Comparison of ENCODE assay signal across 1 cellular context in the genomic region with DNA sequence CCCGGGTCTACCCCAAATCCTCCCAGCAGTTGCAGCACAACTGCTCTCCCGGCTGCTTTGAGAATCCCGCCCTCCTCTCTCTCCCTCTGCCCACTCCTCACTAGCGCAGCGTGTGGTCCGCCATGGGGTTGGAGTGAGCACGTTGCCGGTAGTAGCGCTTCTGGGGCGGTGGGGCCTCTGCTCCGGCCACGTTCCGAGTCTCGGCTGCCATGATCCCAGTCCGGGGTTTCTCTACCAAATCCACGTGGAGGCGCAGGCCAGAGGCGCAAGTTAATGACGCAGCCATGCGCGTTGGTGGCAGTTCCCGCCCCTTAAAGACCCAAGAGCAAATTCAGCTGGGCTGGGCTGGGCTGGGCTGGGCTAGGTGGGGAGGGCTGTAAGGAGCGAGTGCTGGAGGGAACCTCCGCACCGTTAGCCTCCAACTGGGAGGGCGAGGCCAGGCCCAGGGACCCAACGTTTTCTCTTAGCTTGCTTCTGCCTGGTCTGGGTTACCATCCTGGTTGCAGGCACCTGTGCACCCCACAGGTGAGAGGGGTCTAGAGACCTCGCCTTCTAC.
TF ChIP-seq lines count a peak whose summit lies in the region.

A gene (minus strand): TSS at position 233 of the 556 bp plus-strand sequence. CDS start 22 bp downstream, at position 211.

TF ChIP-seq in K562, 482 proteins besides CTCF, POLR2A, EP300 and RAD21 (continued from another document and continues in another):
- TF ChIP-seq CHD1 (IDR thresholded peaks at IDR 0.05; ENCODE audit: low read length) (peak; percentile 55), ZNF174 (CRISPR knock-in tag; IDR thresholded peaks at IDR 0.05) (no peak), ZNF12 (CRISPR knock-in tag; IDR thresholded peaks at IDR 0.05) (0 out of 2 replicates have a peak, but pooled peaks have one; percentile 29), ZNF431 (CRISPR knock-in tag; IDR thresholded peaks at IDR 0.05) (no peak; the same call in 1 of the 2 replicates), TBL1XR1 (IDR thresholded peaks at IDR 0.05; ENCODE audit: low read length in 2 of 2) (peak in 1 of 2 experiments; percentile 49; a peak in 1 of 4 replicates), HNRNPLL (IDR thresholded peaks at IDR 0.05; ENCODE audit: low read depth, low read length, poor library complexity, severe bottlenecking) (peak; percentile 84), C11orf30 (IDR thresholded peaks at IDR 0.05; ENCODE audit: low read depth) (peak; percentile 97), ZNF589 (CRISPR knock-in tag; IDR thresholded peaks at IDR 0.05; ENCODE audit: low read depth) (peak; percentile 39; the same call in 1 of the 2 replicates), POLR2G (IDR thresholded peaks at IDR 0.05; ENCODE audit: low read depth, low read length) (peak; percentile 96), L3MBTL2 (IDR thresholded peaks at IDR 0.05) (peak; percentile 76), ZFP1 (CRISPR knock-in tag; IDR thresholded peaks at IDR 0.05) (no peak), RCOR1 (IDR thresholded peaks at IDR 0.05; ENCODE audit: borderline replicate concordance in 1 of 2, low read depth in 2 of 2, low read length in 2 of 2) (0 out of 4 replicates have a peak, but pooled peaks of 1 of the 2 experiments have one; percentile 10), KDM2B (CRISPR knock-in tag; IDR thresholded peaks at IDR 0.05) (no peak), SMARCE1 (IDR thresholded peaks at IDR 0.05) (no peak), ZNF778 (CRISPR knock-in tag; IDR thresholded peaks at IDR 0.05) (no peak), ZNF766 (CRISPR knock-in tag; conservative IDR thresholded peaks at IDR 0.05) (no peak)
- TF ChIP-seq, protein P1, sequence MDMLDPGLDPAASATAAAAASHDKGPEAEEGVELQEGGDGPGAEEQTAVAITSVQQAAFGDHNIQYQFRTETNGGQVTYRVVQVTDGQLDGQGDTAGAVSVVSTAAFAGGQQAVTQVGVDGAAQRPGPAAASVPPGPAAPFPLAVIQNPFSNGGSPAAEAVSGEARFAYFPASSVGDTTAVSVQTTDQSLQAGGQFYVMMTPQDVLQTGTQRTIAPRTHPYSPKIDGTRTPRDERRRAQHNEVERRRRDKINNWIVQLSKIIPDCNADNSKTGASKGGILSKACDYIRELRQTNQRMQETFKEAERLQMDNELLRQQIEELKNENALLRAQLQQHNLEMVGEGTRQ (CRISPR knock-in tag; IDR thresholded peaks at IDR 0.05), result no peak
- TF ChIP-seq, protein P2, sequence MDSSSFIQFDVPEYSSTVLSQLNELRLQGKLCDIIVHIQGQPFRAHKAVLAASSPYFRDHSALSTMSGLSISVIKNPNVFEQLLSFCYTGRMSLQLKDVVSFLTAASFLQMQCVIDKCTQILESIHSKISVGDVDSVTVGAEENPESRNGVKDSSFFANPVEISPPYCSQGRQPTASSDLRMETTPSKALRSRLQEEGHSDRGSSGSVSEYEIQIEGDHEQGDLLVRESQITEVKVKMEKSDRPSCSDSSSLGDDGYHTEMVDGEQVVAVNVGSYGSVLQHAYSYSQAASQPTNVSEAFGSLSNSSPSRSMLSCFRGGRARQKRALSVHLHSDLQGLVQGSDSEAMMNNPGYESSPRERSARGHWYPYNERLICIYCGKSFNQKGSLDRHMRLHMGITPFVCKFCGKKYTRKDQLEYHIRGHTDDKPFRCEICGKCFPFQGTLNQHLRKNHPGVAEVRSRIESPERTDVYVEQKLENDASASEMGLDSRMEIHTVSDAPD (CRISPR knock-in tag; IDR thresholded peaks at IDR 0.05), result no peak
- TF ChIP-seq, protein P3, sequence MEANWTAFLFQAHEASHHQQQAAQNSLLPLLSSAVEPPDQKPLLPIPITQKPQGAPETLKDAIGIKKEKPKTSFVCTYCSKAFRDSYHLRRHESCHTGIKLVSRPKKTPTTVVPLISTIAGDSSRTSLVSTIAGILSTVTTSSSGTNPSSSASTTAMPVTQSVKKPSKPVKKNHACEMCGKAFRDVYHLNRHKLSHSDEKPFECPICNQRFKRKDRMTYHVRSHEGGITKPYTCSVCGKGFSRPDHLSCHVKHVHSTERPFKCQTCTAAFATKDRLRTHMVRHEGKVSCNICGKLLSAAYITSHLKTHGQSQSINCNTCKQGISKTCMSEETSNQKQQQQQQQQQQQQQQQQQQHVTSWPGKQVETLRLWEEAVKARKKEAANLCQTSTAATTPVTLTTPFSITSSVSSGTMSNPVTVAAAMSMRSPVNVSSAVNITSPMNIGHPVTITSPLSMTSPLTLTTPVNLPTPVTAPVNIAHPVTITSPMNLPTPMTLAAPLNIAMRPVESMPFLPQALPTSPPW (CRISPR knock-in tag; IDR thresholded peaks at IDR 0.05), result peak; percentile 86
- TF ChIP-seq, protein P4, sequence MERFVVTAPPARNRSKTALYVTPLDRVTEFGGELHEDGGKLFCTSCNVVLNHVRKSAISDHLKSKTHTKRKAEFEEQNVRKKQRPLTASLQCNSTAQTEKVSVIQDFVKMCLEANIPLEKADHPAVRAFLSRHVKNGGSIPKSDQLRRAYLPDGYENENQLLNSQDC (CRISPR knock-in tag; IDR thresholded peaks at IDR 0.05), result no peak
- TF ChIP-seq, protein P5, sequence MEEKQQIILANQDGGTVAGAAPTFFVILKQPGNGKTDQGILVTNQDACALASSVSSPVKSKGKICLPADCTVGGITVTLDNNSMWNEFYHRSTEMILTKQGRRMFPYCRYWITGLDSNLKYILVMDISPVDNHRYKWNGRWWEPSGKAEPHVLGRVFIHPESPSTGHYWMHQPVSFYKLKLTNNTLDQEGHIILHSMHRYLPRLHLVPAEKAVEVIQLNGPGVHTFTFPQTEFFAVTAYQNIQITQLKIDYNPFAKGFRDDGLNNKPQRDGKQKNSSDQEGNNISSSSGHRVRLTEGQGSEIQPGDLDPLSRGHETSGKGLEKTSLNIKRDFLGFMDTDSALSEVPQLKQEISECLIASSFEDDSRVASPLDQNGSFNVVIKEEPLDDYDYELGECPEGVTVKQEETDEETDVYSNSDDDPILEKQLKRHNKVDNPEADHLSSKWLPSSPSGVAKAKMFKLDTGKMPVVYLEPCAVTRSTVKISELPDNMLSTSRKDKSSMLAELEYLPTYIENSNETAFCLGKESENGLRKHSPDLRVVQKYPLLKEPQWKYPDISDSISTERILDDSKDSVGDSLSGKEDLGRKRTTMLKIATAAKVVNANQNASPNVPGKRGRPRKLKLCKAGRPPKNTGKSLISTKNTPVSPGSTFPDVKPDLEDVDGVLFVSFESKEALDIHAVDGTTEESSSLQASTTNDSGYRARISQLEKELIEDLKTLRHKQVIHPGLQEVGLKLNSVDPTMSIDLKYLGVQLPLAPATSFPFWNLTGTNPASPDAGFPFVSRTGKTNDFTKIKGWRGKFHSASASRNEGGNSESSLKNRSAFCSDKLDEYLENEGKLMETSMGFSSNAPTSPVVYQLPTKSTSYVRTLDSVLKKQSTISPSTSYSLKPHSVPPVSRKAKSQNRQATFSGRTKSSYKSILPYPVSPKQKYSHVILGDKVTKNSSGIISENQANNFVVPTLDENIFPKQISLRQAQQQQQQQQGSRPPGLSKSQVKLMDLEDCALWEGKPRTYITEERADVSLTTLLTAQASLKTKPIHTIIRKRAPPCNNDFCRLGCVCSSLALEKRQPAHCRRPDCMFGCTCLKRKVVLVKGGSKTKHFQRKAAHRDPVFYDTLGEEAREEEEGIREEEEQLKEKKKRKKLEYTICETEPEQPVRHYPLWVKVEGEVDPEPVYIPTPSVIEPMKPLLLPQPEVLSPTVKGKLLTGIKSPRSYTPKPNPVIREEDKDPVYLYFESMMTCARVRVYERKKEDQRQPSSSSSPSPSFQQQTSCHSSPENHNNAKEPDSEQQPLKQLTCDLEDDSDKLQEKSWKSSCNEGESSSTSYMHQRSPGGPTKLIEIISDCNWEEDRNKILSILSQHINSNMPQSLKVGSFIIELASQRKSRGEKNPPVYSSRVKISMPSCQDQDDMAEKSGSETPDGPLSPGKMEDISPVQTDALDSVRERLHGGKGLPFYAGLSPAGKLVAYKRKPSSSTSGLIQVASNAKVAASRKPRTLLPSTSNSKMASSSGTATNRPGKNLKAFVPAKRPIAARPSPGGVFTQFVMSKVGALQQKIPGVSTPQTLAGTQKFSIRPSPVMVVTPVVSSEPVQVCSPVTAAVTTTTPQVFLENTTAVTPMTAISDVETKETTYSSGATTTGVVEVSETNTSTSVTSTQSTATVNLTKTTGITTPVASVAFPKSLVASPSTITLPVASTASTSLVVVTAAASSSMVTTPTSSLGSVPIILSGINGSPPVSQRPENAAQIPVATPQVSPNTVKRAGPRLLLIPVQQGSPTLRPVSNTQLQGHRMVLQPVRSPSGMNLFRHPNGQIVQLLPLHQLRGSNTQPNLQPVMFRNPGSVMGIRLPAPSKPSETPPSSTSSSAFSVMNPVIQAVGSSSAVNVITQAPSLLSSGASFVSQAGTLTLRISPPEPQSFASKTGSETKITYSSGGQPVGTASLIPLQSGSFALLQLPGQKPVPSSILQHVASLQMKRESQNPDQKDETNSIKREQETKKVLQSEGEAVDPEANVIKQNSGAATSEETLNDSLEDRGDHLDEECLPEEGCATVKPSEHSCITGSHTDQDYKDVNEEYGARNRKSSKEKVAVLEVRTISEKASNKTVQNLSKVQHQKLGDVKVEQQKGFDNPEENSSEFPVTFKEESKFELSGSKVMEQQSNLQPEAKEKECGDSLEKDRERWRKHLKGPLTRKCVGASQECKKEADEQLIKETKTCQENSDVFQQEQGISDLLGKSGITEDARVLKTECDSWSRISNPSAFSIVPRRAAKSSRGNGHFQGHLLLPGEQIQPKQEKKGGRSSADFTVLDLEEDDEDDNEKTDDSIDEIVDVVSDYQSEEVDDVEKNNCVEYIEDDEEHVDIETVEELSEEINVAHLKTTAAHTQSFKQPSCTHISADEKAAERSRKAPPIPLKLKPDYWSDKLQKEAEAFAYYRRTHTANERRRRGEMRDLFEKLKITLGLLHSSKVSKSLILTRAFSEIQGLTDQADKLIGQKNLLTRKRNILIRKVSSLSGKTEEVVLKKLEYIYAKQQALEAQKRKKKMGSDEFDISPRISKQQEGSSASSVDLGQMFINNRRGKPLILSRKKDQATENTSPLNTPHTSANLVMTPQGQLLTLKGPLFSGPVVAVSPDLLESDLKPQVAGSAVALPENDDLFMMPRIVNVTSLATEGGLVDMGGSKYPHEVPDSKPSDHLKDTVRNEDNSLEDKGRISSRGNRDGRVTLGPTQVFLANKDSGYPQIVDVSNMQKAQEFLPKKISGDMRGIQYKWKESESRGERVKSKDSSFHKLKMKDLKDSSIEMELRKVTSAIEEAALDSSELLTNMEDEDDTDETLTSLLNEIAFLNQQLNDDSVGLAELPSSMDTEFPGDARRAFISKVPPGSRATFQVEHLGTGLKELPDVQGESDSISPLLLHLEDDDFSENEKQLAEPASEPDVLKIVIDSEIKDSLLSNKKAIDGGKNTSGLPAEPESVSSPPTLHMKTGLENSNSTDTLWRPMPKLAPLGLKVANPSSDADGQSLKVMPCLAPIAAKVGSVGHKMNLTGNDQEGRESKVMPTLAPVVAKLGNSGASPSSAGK (IDR thresholded peaks at IDR 0.05), result peak; percentile 49; the same call in 1 of the 2 replicates
- TF ChIP-seq, protein P6, sequence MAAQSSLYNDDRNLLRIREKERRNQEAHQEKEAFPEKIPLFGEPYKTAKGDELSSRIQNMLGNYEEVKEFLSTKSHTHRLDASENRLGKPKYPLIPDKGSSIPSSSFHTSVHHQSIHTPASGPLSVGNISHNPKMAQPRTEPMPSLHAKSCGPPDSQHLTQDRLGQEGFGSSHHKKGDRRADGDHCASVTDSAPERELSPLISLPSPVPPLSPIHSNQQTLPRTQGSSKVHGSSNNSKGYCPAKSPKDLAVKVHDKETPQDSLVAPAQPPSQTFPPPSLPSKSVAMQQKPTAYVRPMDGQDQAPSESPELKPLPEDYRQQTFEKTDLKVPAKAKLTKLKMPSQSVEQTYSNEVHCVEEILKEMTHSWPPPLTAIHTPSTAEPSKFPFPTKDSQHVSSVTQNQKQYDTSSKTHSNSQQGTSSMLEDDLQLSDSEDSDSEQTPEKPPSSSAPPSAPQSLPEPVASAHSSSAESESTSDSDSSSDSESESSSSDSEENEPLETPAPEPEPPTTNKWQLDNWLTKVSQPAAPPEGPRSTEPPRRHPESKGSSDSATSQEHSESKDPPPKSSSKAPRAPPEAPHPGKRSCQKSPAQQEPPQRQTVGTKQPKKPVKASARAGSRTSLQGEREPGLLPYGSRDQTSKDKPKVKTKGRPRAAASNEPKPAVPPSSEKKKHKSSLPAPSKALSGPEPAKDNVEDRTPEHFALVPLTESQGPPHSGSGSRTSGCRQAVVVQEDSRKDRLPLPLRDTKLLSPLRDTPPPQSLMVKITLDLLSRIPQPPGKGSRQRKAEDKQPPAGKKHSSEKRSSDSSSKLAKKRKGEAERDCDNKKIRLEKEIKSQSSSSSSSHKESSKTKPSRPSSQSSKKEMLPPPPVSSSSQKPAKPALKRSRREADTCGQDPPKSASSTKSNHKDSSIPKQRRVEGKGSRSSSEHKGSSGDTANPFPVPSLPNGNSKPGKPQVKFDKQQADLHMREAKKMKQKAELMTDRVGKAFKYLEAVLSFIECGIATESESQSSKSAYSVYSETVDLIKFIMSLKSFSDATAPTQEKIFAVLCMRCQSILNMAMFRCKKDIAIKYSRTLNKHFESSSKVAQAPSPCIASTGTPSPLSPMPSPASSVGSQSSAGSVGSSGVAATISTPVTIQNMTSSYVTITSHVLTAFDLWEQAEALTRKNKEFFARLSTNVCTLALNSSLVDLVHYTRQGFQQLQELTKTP (IDR thresholded peaks at IDR 0.05; ENCODE audit: low read depth in 1 of 2, partially characterized antibody in 2 of 2), result peak; percentile 2 to 76
- TF ChIP-seq, protein P7, sequence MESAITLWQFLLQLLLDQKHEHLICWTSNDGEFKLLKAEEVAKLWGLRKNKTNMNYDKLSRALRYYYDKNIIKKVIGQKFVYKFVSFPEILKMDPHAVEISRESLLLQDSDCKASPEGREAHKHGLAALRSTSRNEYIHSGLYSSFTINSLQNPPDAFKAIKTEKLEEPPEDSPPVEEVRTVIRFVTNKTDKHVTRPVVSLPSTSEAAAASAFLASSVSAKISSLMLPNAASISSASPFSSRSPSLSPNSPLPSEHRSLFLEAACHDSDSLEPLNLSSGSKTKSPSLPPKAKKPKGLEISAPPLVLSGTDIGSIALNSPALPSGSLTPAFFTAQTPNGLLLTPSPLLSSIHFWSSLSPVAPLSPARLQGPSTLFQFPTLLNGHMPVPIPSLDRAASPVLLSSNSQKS (CRISPR knock-in tag; IDR thresholded peaks at IDR 0.05), result 0 out of 2 replicates have a peak, but pooled peaks have one; percentile 21
- TF ChIP-seq, protein P8, sequence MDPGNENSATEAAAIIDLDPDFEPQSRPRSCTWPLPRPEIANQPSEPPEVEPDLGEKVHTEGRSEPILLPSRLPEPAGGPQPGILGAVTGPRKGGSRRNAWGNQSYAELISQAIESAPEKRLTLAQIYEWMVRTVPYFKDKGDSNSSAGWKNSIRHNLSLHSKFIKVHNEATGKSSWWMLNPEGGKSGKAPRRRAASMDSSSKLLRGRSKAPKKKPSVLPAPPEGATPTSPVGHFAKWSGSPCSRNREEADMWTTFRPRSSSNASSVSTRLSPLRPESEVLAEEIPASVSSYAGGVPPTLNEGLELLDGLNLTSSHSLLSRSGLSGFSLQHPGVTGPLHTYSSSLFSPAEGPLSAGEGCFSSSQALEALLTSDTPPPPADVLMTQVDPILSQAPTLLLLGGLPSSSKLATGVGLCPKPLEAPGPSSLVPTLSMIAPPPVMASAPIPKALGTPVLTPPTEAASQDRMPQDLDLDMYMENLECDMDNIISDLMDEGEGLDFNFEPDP (CRISPR knock-in tag; IDR thresholded peaks at IDR 0.05), result no peak
- TF ChIP-seq, protein P9, sequence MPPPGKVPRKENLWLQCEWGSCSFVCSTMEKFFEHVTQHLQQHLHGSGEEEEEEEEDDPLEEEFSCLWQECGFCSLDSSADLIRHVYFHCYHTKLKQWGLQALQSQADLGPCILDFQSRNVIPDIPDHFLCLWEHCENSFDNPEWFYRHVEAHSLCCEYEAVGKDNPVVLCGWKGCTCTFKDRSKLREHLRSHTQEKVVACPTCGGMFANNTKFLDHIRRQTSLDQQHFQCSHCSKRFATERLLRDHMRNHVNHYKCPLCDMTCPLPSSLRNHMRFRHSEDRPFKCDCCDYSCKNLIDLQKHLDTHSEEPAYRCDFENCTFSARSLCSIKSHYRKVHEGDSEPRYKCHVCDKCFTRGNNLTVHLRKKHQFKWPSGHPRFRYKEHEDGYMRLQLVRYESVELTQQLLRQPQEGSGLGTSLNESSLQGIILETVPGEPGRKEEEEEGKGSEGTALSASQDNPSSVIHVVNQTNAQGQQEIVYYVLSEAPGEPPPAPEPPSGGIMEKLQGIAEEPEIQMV (tag; conservative IDR thresholded peaks at IDR 0.05; ENCODE audit: low read depth), result no peak
